25 cellular contexts compared by ENCODE assay signal in genomic region chr3:43142472-43142871, GRCh38.
"Had no signal": no experiment of that assay in that cellular context is flagged by ENCODE, and none has a peak within 500 bp of the region (broad histone marks: within the 10 kb centered on the region; RNA-seq: fewer than 3 reads in every experiment).

No MANE protein-coding gene starts in this region.

- H3K36me3 Mint-ChIP-seq: activated naive CD8-positive, alpha-beta T cell treated with anti-CD3 and anti-CD28 coated beads, Interleukin-2, amount 10 ng/mL, durations not matched to agents 7 days and 5 days; type B pancreatic cell had no signal

- H3K9me3 ChIP-seq: breast epithelium, testis had no signal

- H3K27ac Mint-ChIP-seq: activated naive CD8-positive, alpha-beta T cell treated with anti-CD3 and anti-CD28 coated beads, Interleukin-2, amount 10 ng/mL, durations not matched to agents 7 days and 5 days; activated T-helper 17 cell treated with anti-CD3 and anti-CD28 coated beads, Interleukin-2, amount 50 U/mL, for 72 hours; endodermal cell; natural killer cell treated with Interleukin-12 subunit alpha and Interleukin-12 subunit beta and Interleukin-15 and Interleukin-18, amount 100 ng/mL, for 72 hours; T-helper 17 cell; type B pancreatic cell had no signal

- ATAC-seq: activated T-helper 17 cell treated with anti-CD3 and anti-CD28 coated beads, Interleukin-2, amount 50 U/mL, for 72 hours; natural killer cell treated with Interleukin-12 subunit alpha and Interleukin-12 subunit beta and Interleukin-15 and Interleukin-18, amount 100 ng/mL, for 72 hours; sciatic nerve; T-helper 17 cell had no signal

- H3K4me3 ChIP-seq: breast epithelium, coronary artery, left ventricle myocardium inferior, SK-N-MC, testis had no signal

- H3K4me3 Mint-ChIP-seq: activated naive CD8-positive, alpha-beta T cell treated with anti-CD3 and anti-CD28 coated beads, Interleukin-2, amount 10 ng/mL, durations not matched to agents 7 days and 5 days; activated T-helper 17 cell treated with anti-CD3 and anti-CD28 coated beads, Interleukin-2, amount 50 U/mL, for 72 hours; endodermal cell; natural killer cell treated with Interleukin-12 subunit alpha and Interleukin-12 subunit beta and Interleukin-15 and Interleukin-18, amount 100 ng/mL, for 72 hours; T-helper 17 cell; type B pancreatic cell had no signal

- DNase-seq: activated CD4-positive, CD25-positive, alpha-beta regulatory T cell; activated naive CD4-positive, alpha-beta T cell; activated naive CD8-positive, alpha-beta T cell treated with anti-CD3 and anti-CD28 coated beads, Interleukin-2, amount 10 ng/mL, durations not matched to agents 7 days and 5 days; activated T-cell treated with anti-CD3 and anti-CD28 coated beads, Interleukin-2, amount 50 U/mL, for 1 hour; amniotic stem cell; endodermal cell; foreskin fibroblast; kidney glomerular epithelial cell; left ventricle myocardium inferior; midbrain; nucleus accumbens; posterior cingulate gyrus; small intestine; stimulated activated CD4-positive, alpha-beta T cell treated with anti-CD3 and anti-CD28 coated beads, Interleukin-2, amount 100 ng/mL, for 48 hours; stimulated activated naive CD4-positive, alpha-beta T cell; SW 1271; T-helper 17 cell; testis had no signal

- H3K36me3 ChIP-seq: breast epithelium, left ventricle myocardium inferior had no signal

- H3K27me3 Mint-ChIP-seq: activated T-helper 17 cell treated with anti-CD3 and anti-CD28 coated beads, Interleukin-2, amount 50 U/mL, for 72 hours had no signal

- H3K4me1 Mint-ChIP-seq: activated T-helper 17 cell treated with anti-CD3 and anti-CD28 coated beads, Interleukin-2, amount 50 U/mL, for 72 hours had no signal

- H3K4me1 ChIP-seq: breast epithelium, left ventricle myocardium inferior, testis had no signal

- H3K9me3 Mint-ChIP-seq: endodermal cell; natural killer cell treated with Interleukin-12 subunit alpha and Interleukin-12 subunit beta and Interleukin-15 and Interleukin-18, amount 100 ng/mL, for 72 hours; type B pancreatic cell had no signal

- H3K27ac ChIP-seq: breast epithelium, coronary artery, left ventricle myocardium inferior, SK-N-MC, testis had no signal

- H3K27me3 ChIP-seq: breast epithelium, testis had no signal
